In genomic region chr6:7087066-7087465, GRCh38 we compare ENCODE assay signal across 8 cellular contexts. TPM values are rescaled to one million over a fixed set of nuclear protein-coding genes. Genes with fewer than 3 reads are reported as not detected.
DNase-seq lines count a peak whose midpoint lies in the region; ATAC-seq and FAIRE-seq lines count a peak whose summit lies in the region.

No MANE protein-coding gene starts in this region.

- peak; percentile 38 for DNase-seq in GM03348 (ENCODE audit: low spot score)
- DNase-seq in astrocyte of the hippocampus (ENCODE audit: low read depth, low spot score) = peak; percentile 50
- peak; percentile 69 for DNase-seq in medulla oblongata (ENCODE audit: extremely low spot score)
- DNase-seq in urothelium cell line (ENCODE audit: low spot score) = no peak
- DNase-seq in NCI-H510A (lab: John Stamatoyannopoulos, UW) = no peak
- no peak for DNase-seq in activated naive CD4-positive, alpha-beta T cell treated with anti-CD3 and anti-CD28 coated beads, Interleukin-2, amount 50 U/mL, for 72 hours (ENCODE audit: low spot score in 2 of 2)

- peak overlapping the region; percentile 82 for H3K27ac ChIP-seq in HUES48 (ENCODE audit: low read depth, low read length)

- H3K36me3 Mint-ChIP-seq in activated naive CD4-positive, alpha-beta T cell treated with anti-CD3 and anti-CD28 coated beads, Interleukin-2, amount 50 U/mL, for 72 hours = peaks cover 7 to 8% of the 10 kb centered on the region in 2 donors

- no peak overlapping the region for H3K9ac ChIP-seq in HUES48 (ENCODE audit: low read depth, low read length)

- ATAC-seq in HG02571 (IDR thresholded peaks at IDR 0.05; ENCODE audit: unreplicated experiment) = no peak
- ATAC-seq in activated naive CD4-positive, alpha-beta T cell treated with anti-CD3 and anti-CD28 coated beads, Interleukin-2, amount 50 U/mL, for 72 hours = no peak

- no peaks in the 10 kb centered on the region for H3K36me3 ChIP-seq in HUES48 (ENCODE audit: control insufficient read depth, insufficient read depth, low read length)

- no peaks in the 10 kb centered on the region for H3K9me3 ChIP-seq in HUES48 (ENCODE audit: control insufficient read depth, insufficient read depth, low read length)

- peaks cover 27% of the 10 kb centered on the region for H3K4me1 ChIP-seq in HUES48 (ENCODE audit: control insufficient read depth, insufficient read depth, low read length)

- peaks cover 0 to 5% of the 10 kb centered on the region in 2 donors for H3K9me3 Mint-ChIP-seq in activated naive CD4-positive, alpha-beta T cell treated with anti-CD3 and anti-CD28 coated beads, Interleukin-2, amount 50 U/mL, for 72 hours

- H3K27ac Mint-ChIP-seq in activated naive CD4-positive, alpha-beta T cell treated with anti-CD3 and anti-CD28 coated beads, Interleukin-2, amount 50 U/mL, for 72 hours = peak overlapping the region in 1 of 2 donors; percentile 31

- H3K27me3 ChIP-seq in HUES48 (ENCODE audit: control insufficient read depth, insufficient read depth, low read length) = peaks cover 21% of the 10 kb centered on the region

- no peak for FAIRE-seq in urothelium cell line (lab: Jason Lieb, UNC)

- H3K4me3 ChIP-seq in HUES48 (ENCODE audit: low read depth, low read length) = peak overlapping the region; percentile 15; the same call in 1 of the 2 replicates

RNA-seq across cellular contexts. Expression of gene RREB1, which starts 20.7 kb away (rescaled TPM):
- total RNA-seq in activated naive CD4-positive, alpha-beta T cell treated with anti-CD3 and anti-CD28 coated beads, Interleukin-2, amount 50 U/mL, for 72 hours = 10 to 100 TPM; 15.0 to 22.4 TPM

Comparison
In these comparisons a context has a peak if more than half of its experiments do, and no peak if none do; other contexts are left out.
1. DNase-seq: peak in GM03348 (single experiment), astrocyte of the hippocampus (single experiment) and medulla oblongata (single experiment); none in urothelium cell line (single experiment), NCI-H510A (single experiment) and activated naive CD4-positive, alpha-beta T cell treated with anti-CD3 and anti-CD28 coated beads, Interleukin-2, amount 50 U/mL, for 72 hours (0 of 2).